ENCODE assay signal across 9 cellular contexts in genomic region chr3:186492594-186492993, GRCh38.
"Had no signal": no experiment of that assay in that cellular context is flagged by ENCODE, and none has a peak within 500 bp of the region (broad histone marks: within the 10 kb centered on the region; RNA-seq: fewer than 3 reads in every experiment).

No MANE protein-coding gene starts in this region.

- H3K4me1 ChIP-seq: breast epithelium had no signal

- ATAC-seq: stimulated activated effector memory CD8-positive, alpha-beta T cell treated with anti-CD3 and anti-CD28 coated beads, Interleukin-12 subunit alpha, Interleukin-12 subunit beta, amount 100 ng/mL, for 72 hours had no signal

- H3K4me3 ChIP-seq: breast epithelium, pancreas, skin epidermis had no signal

- H3K36me3 ChIP-seq: breast epithelium, pancreas had no signal

- H3K9me3 ChIP-seq: breast epithelium, pancreas had no signal

- H3K27ac ChIP-seq: breast epithelium, pancreas, skin epidermis had no signal

- DNase-seq: activated CD4-positive, alpha-beta T cell treated with anti-CD3 and anti-CD28 coated beads, Interleukin-2, amount 50 U/mL, for 1 hour; activated effector memory CD4-positive, alpha-beta T cell treated with Interleukin-2 at 50 U/mL for 16 hours; amniotic stem cell; foreskin melanocyte; mesendoderm had no signal

- H3K27me3 ChIP-seq: breast epithelium, pancreas had no signal
